5 cellular contexts compared by ENCODE assay signal in genomic region chr2:172846551-172846950, GRCh38.
"Had no signal": no experiment of that assay in that cellular context is flagged by ENCODE, and none has a peak within 500 bp of the region (broad histone marks: within the 10 kb centered on the region; RNA-seq: fewer than 3 reads in every experiment).

No MANE protein-coding gene starts in this region.

- H3K4me2 ChIP-seq: GM23338 had no signal

- H2AFZ ChIP-seq: GM23338 had no signal

- DNase-seq: H9, HCEC 1CT had no signal

- H3K27ac ChIP-seq: HL-60 had no signal

- ATAC-seq: GM23338, HepG2 had no signal

- H3K4me3 ChIP-seq: GM23338 had no signal
